Comparison of ENCODE assay signal across 1 cellular context in the genomic region with DNA sequence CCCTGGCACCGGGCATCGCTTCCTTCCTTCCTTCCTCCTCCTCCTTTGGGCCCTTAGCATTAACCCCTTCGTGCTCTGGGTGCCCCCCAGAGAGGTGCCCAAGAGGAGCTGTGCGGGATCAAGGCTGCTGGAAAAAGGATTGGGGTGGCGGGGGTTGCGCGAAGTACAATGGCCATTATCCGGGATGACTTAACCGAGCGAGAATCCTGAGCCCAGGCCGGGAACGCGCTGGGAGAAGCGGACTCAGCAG.
TF ChIP-seq lines count a peak whose summit lies in the region.

No MANE protein-coding gene starts in this region.

TF ChIP-seq in IMR-90, 13 proteins besides CTCF, POLR2A, EP300 and RAD21:
- no peak for TF ChIP-seq NFE2L2 (IDR thresholded peaks at IDR 0.05; ENCODE audit: low read depth, low read length)
